33 cellular contexts compared by ENCODE assay signal in the genomic region with DNA sequence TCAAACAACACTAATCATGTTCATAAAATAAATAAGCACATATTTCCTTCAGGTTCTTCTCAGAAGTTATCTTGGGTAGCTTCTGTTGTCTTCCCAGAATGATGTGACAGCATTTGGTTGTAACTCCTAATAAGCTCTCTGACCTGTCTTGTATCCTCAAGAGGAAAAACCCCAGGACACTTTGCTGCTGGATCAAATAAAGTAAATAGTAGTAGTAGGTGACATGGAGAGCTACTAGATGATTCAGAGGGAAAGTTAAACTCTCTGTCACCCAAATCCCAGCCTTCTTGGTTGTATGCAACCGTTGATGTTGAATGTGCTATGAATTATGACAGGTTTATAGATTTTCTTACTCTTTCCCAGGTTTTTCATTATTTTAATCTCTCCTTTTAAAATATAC.
"Had no signal": no experiment of that assay in that cellular context is flagged by ENCODE, and none has a peak within 500 bp of the region (broad histone marks: within the 10 kb centered on the region; RNA-seq: fewer than 3 reads in every experiment).

No MANE protein-coding gene starts in this region.

- H3K27me3 ChIP-seq: MG63 had no signal

- H3K4me3 ChIP-seq: MG63 had no signal

- DNase-seq: Karpas-422, Kasumi-1, MG63, MM.1S, MV-4-11, NCI-H1048, NCI-H1092, NCI-H1092 treated with DMSO at 0.1 percent for 48 hours, NCI-H1105, NCI-H1105 treated with DMSO at 0.1 percent for 48 hours, NCI-H1417, NCI-H1417 treated with DMSO at 0.1 percent for 48 hours, NCI-H1436, NCI-H1436 treated with DMSO at 0.1 percent for 48 hours, NCI-H146, NCI-H1694, NCI-H1694 treated with DMSO at 0.1 percent for 48 hours, NCI-H187, NCI-H187 treated with DMSO at 0.1 percent for 48 hours, NCI-H1930, NCI-H2029, NCI-H2029 treated with DMSO at 0.1 percent for 48 hours, NCI-H2081, NCI-H2081 treated with DMSO at 0.1 percent for 48 hours, NCI-H2107, NCI-H2171, NCI-H2227 treated with DMSO at 0.1 percent for 48 hours, NCI-H226, NCI-H345, NCI-H446, NCI-H446 treated with DMSO at 0.1 percent for 48 hours, NCI-H510A, NCI-H510A treated with DMSO at 0.1 percent for 48 hours had no signal

- H3K9me3 ChIP-seq: MG63 had no signal

- H3K36me3 ChIP-seq: MG63 had no signal
